Comparison of ENCODE assay signal across 23 cellular contexts in genomic region chr3:14834121-14834520, GRCh38. TPM values are rescaled to one million over a fixed set of nuclear protein-coding genes. Genes with fewer than 3 reads are reported as not detected.
DNase-seq lines count a peak whose midpoint lies in the region; ATAC-seq lines count a peak whose summit lies in the region.
"Had no signal": no experiment of that assay in that cellular context is flagged by ENCODE, and none has a peak within 500 bp of the region (broad histone marks: within the 10 kb centered on the region; RNA-seq: fewer than 3 reads in every experiment).

No MANE protein-coding gene starts in this region.

- H3K27me3 ChIP-seq in subcutaneous abdominal adipose tissue (ENCODE audit: control insufficient read depth in 5 of 5, insufficient read depth in 4 of 5, low read length in 5 of 5) (no peaks in the 10 kb centered on the region), H7 (ENCODE audit: control insufficient read depth, insufficient read depth, low read length) (no peaks in the 10 kb centered on the region)
- H3K27me3 ChIP-seq: BE2C, BLaER1 had no signal

- peaks cover 0 to 10% (median 2%) of the 10 kb centered on the region in 5 donors for H3K36me3 ChIP-seq in subcutaneous abdominal adipose tissue (ENCODE audit: control insufficient read depth in 5 of 5, insufficient read depth in 5 of 5, low read length in 5 of 5)
- H3K36me3 ChIP-seq in H7 (replicated peaks; ENCODE audit: control insufficient read depth, insufficient read depth, low read length): no peaks in the 10 kb centered on the region
- H3K36me3 ChIP-seq: BE2C, BLaER1 had no signal

- no peak for ATAC-seq in stimulated activated naive CD8-positive, alpha-beta T cell treated with anti-CD3 and anti-CD28 coated beads, Interleukin-15, amount 100 ng/mL, for 72 hours

- no peak overlapping the region for H3K27ac Mint-ChIP-seq in stimulated activated naive CD8-positive, alpha-beta T cell treated with anti-CD3 and anti-CD28 coated beads, Interleukin-15, amount 100 ng/mL, for 72 hours
- H3K27ac Mint-ChIP-seq: CD14-positive monocyte; CD4-positive, alpha-beta memory T cell; CD4-positive, CD25-positive, alpha-beta regulatory T cell; CD8-positive, alpha-beta memory T cell had no signal

- DNase-seq in activated effector memory CD4-positive, alpha-beta T cell treated with anti-CD3 and anti-CD28 coated beads, Interleukin-2, amount 50 U/mL, for 16 hours: peak; percentile 2
- no peak for DNase-seq in activated effector memory CD4-positive, alpha-beta T cell treated with Interleukin-2 at 50 U/mL for 16 hours
- DNase-seq in amniotic epithelial cell (ENCODE audit: low read depth) (peak; percentile 2), H7 (no peak)
- DNase-seq in stimulated activated naive CD8-positive, alpha-beta T cell treated with anti-CD3 and anti-CD28 coated beads, Interleukin-15, amount 100 ng/mL, for 72 hours: no peak
- DNase-seq: ACHN; BE2C; C1 segment of cervical spinal cord; CD4-positive, alpha-beta memory T cell; CD4-positive, CD25-positive, alpha-beta regulatory T cell; CD8-positive, alpha-beta memory T cell; COR-L47; DMS 273 treated with DMSO at 0.1 percent for 48 hours; DMS153; DMS53; DMS79; GF-D8 had no signal

- H3K9ac ChIP-seq in subcutaneous abdominal adipose tissue (ENCODE audit: low read length in 5 of 5): no peak overlapping the region
- H3K9ac ChIP-seq: BLaER1 had no signal

- H3K9me3 ChIP-seq in subcutaneous abdominal adipose tissue (ENCODE audit: control insufficient read depth in 5 of 5, low read length in 5 of 5): no peaks in the 10 kb centered on the region
- H3K9me3 ChIP-seq: BE2C, BLaER1 had no signal

- peak overlapping the region; percentile 32 for H3K27ac ChIP-seq in subcutaneous abdominal adipose tissue (ENCODE audit: low read depth, low read length)
- H3K27ac ChIP-seq: 22Rv1, BLaER1 had no signal

- H3K27me3 Mint-ChIP-seq in stimulated activated naive CD8-positive, alpha-beta T cell treated with anti-CD3 and anti-CD28 coated beads, Interleukin-15, amount 100 ng/mL, for 72 hours: peaks cover 12% of the 10 kb centered on the region

- peaks cover 28 to 93% (median 45%) of the 10 kb centered on the region in 5 donors for H3K4me1 ChIP-seq in subcutaneous abdominal adipose tissue (ENCODE audit: control insufficient read depth in 5 of 5, insufficient read depth in 5 of 5, low read length in 5 of 5)

- H3K9me3 Mint-ChIP-seq in stimulated activated naive CD8-positive, alpha-beta T cell treated with anti-CD3 and anti-CD28 coated beads, Interleukin-15, amount 100 ng/mL, for 72 hours: no peaks in the 10 kb centered on the region
- H3K9me3 Mint-ChIP-seq: CD14-positive monocyte; CD4-positive, alpha-beta memory T cell had no signal

- no peak overlapping the region for H3K4me3 Mint-ChIP-seq in stimulated activated naive CD8-positive, alpha-beta T cell treated with anti-CD3 and anti-CD28 coated beads, Interleukin-15, amount 100 ng/mL, for 72 hours
- H3K4me3 Mint-ChIP-seq: CD14-positive monocyte; CD4-positive, alpha-beta memory T cell; CD4-positive, CD25-positive, alpha-beta regulatory T cell; CD8-positive, alpha-beta memory T cell had no signal

- H3K4me1 Mint-ChIP-seq in stimulated activated naive CD8-positive, alpha-beta T cell treated with anti-CD3 and anti-CD28 coated beads, Interleukin-15, amount 100 ng/mL, for 72 hours: no peaks in the 10 kb centered on the region
- H3K4me1 Mint-ChIP-seq: CD14-positive monocyte; CD4-positive, CD25-positive, alpha-beta regulatory T cell; CD8-positive, alpha-beta memory T cell had no signal

- H3K4me3 ChIP-seq in subcutaneous abdominal adipose tissue (ENCODE audit: low read depth in 1 of 5, low read length in 5 of 5): no peak overlapping the region
- H3K4me3 ChIP-seq in H7 (ENCODE audit: insufficient read depth, low read depth, low read length): no peak overlapping the region
- H3K4me3 ChIP-seq: BLaER1 had no signal

RNA-seq across cellular contexts. Expression of gene FGD5, which starts 15.4 kb away (rescaled TPM):
- total RNA-seq in H7 (2014; rRNA removed; shearing (Covaris generic)): 19.8 and 25.8 TPM in 2 replicates
- total RNA-seq: A172; A673; CD8-positive, alpha-beta memory T cell had no signal

Comparison
In these comparisons a context has a peak if more than half of its experiments do, and no peak if none do; other contexts are left out.
1. DNase-seq: peak in activated effector memory CD4-positive, alpha-beta T cell treated with anti-CD3 and anti-CD28 coated beads, Interleukin-2, amount 50 U/mL, for 16 hours (single experiment) and amniotic epithelial cell (single experiment); none in activated effector memory CD4-positive, alpha-beta T cell treated with Interleukin-2 at 50 U/mL for 16 hours (single experiment), H7 (single experiment) and stimulated activated naive CD8-positive, alpha-beta T cell treated with anti-CD3 and anti-CD28 coated beads, Interleukin-15, amount 100 ng/mL, for 72 hours (0 of 2).